In the genomic region with DNA sequence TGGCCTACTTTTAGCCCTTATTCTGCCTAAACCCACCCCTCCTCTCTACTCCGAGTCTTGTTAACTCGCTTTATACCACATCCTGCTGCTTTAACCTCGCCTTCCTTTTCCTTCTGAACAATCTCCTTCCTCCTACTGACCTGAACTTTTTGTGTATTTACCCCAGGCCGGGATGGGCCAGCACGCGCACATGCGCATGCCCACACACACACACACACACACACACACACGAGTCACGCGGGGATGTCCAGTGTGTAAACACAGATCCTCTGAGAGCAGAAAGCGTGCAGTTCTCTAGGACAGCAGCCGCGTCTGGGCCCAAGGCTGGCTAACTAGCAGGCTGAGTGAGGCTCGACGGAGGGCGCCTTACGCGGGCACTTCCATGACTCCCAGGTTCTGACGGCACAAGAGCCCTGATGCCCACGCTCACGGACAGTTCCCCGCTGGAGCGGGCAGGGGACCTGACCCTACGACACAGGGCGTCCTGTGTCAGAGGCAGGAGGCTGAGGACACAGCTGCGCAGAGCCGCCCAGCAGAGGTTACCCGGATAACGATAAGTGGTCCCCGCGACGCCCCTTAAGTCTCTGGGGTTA, we compare ENCODE assay signal across 9 cellular contexts. TPM values are rescaled to one million over a fixed set of nuclear protein-coding genes. Genes with fewer than 3 reads are reported as not detected.
DNase-seq lines count a peak whose midpoint lies in the region; ATAC-seq and TF ChIP-seq lines count a peak whose summit lies in the region.
"Had no signal": no experiment of that assay in that cellular context is flagged by ENCODE, and none has a peak within 500 bp of the region (broad histone marks: within the 10 kb centered on the region; RNA-seq: fewer than 3 reads in every experiment).

No MANE protein-coding gene starts in this region.

- peaks cover 41% of the 10 kb centered on the region for H3K27me3 Mint-ChIP-seq in Calu3 (ENCODE audit: unreplicated experiment)

- peak; percentile 24 for ATAC-seq in GM19023 (IDR thresholded peaks at IDR 0.05; ENCODE audit: unreplicated experiment)
- ATAC-seq in HG03280 (IDR thresholded peaks at IDR 0.05; ENCODE audit: unreplicated experiment), result peak; percentile 16
- no peak for ATAC-seq in HG03139 (IDR thresholded peaks at IDR 0.05; ENCODE audit: unreplicated experiment)

- H3K9me3 Mint-ChIP-seq in Calu3 (ENCODE audit: low read depth, unreplicated experiment), result peaks cover 4% of the 10 kb centered on the region

- H3K4me1 Mint-ChIP-seq in Calu3 (ENCODE audit: low read depth, unreplicated experiment), result no peaks in the 10 kb centered on the region

- peaks cover 5% of the 10 kb centered on the region for H3K36me3 Mint-ChIP-seq in Calu3 (ENCODE audit: insufficient read depth, unreplicated experiment)

- peaks cover 23% of the 10 kb centered on the region for H3K4me1 ChIP-seq in thymus (ENCODE audit: control insufficient read depth, insufficient read depth, low read length)

- peak overlapping the region; percentile 66 for H3K4me3 ChIP-seq in thymus (ENCODE audit: low read length)

- H3K27ac Mint-ChIP-seq in Calu3 (ENCODE audit: unreplicated experiment), result no peak overlapping the region

- no peak overlapping the region for H3K4me3 Mint-ChIP-seq in Calu3 (ENCODE audit: low read depth, unreplicated experiment)

- intact Hi-C loops in Calu3 (cut with micrococcal nuclease; ENCODE audit: unreplicated experiment), result no loop called here

- DNase-seq in activated T-cell treated with anti-CD3 and anti-CD28 coated beads for 4 hours, result peak; percentile 29
- DNase-seq in NCI-H1092 (lab: John Stamatoyannopoulos, UW), result no peak
- no peak for DNase-seq in Calu3

- 17% methylated on average over 32 of the region's 32 CpGs for WGBS in thymus

- CTCF ChIA-PET in Calu3 (lab: Charles Lee), result no interaction called here

- no peak for TF ChIP-seq CTCF in Calu3 (IDR thresholded peaks at IDR 0.05; ENCODE audit: unreplicated experiment)

- H3K36me3 ChIP-seq in thymus (ENCODE audit: control insufficient read depth, insufficient read depth), result no peaks in the 10 kb centered on the region

- no TSS peak for BruUV-seq in Calu3 (replicated peaks; lab: Mats Ljungman, UMichigan)

- H3K27ac ChIP-seq in layer of hippocampus (ENCODE audit: low read depth, low read length) (peak overlapping the region; percentile 23), thymus (ENCODE audit: low read depth) (peak overlapping the region; percentile 80)

- no peaks in the 10 kb centered on the region for H3K9me3 ChIP-seq in thymus (ENCODE audit: control insufficient read depth)

- H3K27me3 ChIP-seq in layer of hippocampus (ENCODE audit: control insufficient read depth, insufficient read depth, low read length) (peaks cover 10% of the 10 kb centered on the region), thymus (ENCODE audit: control insufficient read depth, insufficient read depth) (no peaks in the 10 kb centered on the region)

RNA-seq across cellular contexts. Expression of a gene that starts 0.6 kb away (rescaled TPM):
- 20.4 TPM for polyA plus RNA-seq in thymus
- not detected in 2 replicates for total RNA-seq in Calu3 (2022)
- total RNA-seq: HT1080 had no signal

RNA-seq across cellular contexts. Expression of a gene that starts 56.4 kb away (rescaled TPM):
- polyA plus RNA-seq in thymus, result 2.4 TPM
- total RNA-seq in Calu3 (2022), result 0.69 and 0.94 TPM in 2 replicates
- total RNA-seq: HT1080 had no signal
